In genomic region chr10:131426530-131426898, GRCh38 we compare ENCODE assay signal across 22 cellular contexts.
A peak's percentile ranks its signal among the peaks of the same experiment; 100 is the strongest.
DNase-seq lines count a peak whose midpoint lies in the region; ATAC-seq, FAIRE-seq and TF ChIP-seq lines count a peak whose summit lies in the region.
"Had no signal": no experiment of that assay in that cellular context is flagged by ENCODE, and none has a peak within 500 bp of the region (broad histone marks: within the 10 kb centered on the region; RNA-seq: fewer than 3 reads in every experiment).

No MANE protein-coding gene starts in this region.

- H2AFZ ChIP-seq in HepG2 (ENCODE audit: low read length), result no peak overlapping the region
- no peak overlapping the region for H2AFZ ChIP-seq in neuronal stem cell (ENCODE audit: low read length)

- no peak for DNase-seq in HepG2 (ENCODE audit: low spot score)
- DNase-seq in right lobe of liver, result no peak
- peak; percentile 51 for DNase-seq in SW480 (ENCODE audit: low spot score)
- DNase-seq in neuronal stem cell (ENCODE audit: low spot score), result no peak
- no peak for DNase-seq in islet precursor cell
- DNase-seq in vagina (ENCODE audit: extremely low spot score in 2 of 2), result no peak
- DNase-seq in NCI-H82 (lab: John Stamatoyannopoulos, UW), result no peak
- DNase-seq: 8988T; ACHN; AML-193; BE2C; C1 segment of cervical spinal cord; Calu3; CD4-positive, alpha-beta memory T cell; COR-L47; DMS53; DMS79 treated with DMSO at 0.1 percent for 48 hours; GF-D8; H9 had no signal

- no peaks in the 10 kb centered on the region for H3K4me1 ChIP-seq in HepG2 (ENCODE audit: insufficient read depth, low read length)
- no peaks in the 10 kb centered on the region for H3K4me1 ChIP-seq in right lobe of liver
- no peaks in the 10 kb centered on the region for H3K4me1 ChIP-seq in neuronal stem cell (ENCODE audit: control insufficient read depth in 2 of 2, insufficient read depth in 1 of 2, low read depth in 1 of 2, low read length in 2 of 2)
- H3K4me1 ChIP-seq in vagina, result peaks cover 17% of the 10 kb centered on the region
- H3K4me1 ChIP-seq: A549, BE2C had no signal

- H3K27me3 ChIP-seq in HepG2 (ENCODE audit: control insufficient read depth in 1 of 2, insufficient read depth in 2 of 2, low read length in 2 of 2), result peaks cover 4 to 57% of the 10 kb centered on the region in 2 experiments; a peak in 4 of 5 replicates
- H3K27me3 ChIP-seq in right lobe of liver, result no peaks in the 10 kb centered on the region
- H3K27me3 ChIP-seq in neuronal stem cell (ENCODE audit: control insufficient read depth in 3 of 3, insufficient read depth in 3 of 3, low read depth in 1 of 3, low read length in 3 of 3), result peaks cover 0 to 6% (median 0%) of the 10 kb centered on the region in 3 experiments
- no peaks in the 10 kb centered on the region for H3K27me3 ChIP-seq in vagina
- H3K27me3 ChIP-seq: BE2C had no signal

- no peak overlapping the region for H3K23ac ChIP-seq in neuronal stem cell (ENCODE audit: low read depth, low read length, poor library complexity)

- H3K9ac ChIP-seq in HepG2 (ENCODE audit: insufficient read depth, low read depth, low read length), result no peak overlapping the region
- H3K9ac ChIP-seq in neuronal stem cell (ENCODE audit: low read depth, low read length, poor library complexity), result no peak overlapping the region

- CTCF ChIA-PET in HepG2 (lab: Yijun Ruan, JAX; ENCODE audit: low intra/inter-chr PET ratio, low total read pairs), result no interaction called here

- H3K9me3 ChIP-seq in HepG2 (ENCODE audit: low read length), result no peaks in the 10 kb centered on the region
- H3K9me3 ChIP-seq in right lobe of liver, result no peaks in the 10 kb centered on the region
- no peaks in the 10 kb centered on the region for H3K9me3 ChIP-seq in neuronal stem cell (replicated peaks in 1 of 2; ENCODE audit: control insufficient read depth in 2 of 2, insufficient read depth in 1 of 2, low read depth in 1 of 2, low read length in 2 of 2)
- no peaks in the 10 kb centered on the region for H3K9me3 ChIP-seq in vagina
- H3K9me3 ChIP-seq: A549, BE2C had no signal

- intact Hi-C loops in HepG2 (cut with micrococcal nuclease; ENCODE audit: unreplicated experiment), result no loop called here
- intact Hi-C loops in right lobe of liver (cut with DNase I), result no loop called here
- intact Hi-C loops in vagina (cut with DNase I), result no loop called here

- POLR2A ChIA-PET in HepG2 (lab: Yijun Ruan, JAX), result no interaction called here

- H3K36me3 ChIP-seq in HepG2 (replicated peaks in 1 of 2; ENCODE audit: control insufficient read depth in 1 of 2, insufficient read depth in 2 of 2, low read length in 2 of 2), result no peaks in the 10 kb centered on the region
- no peaks in the 10 kb centered on the region for H3K36me3 ChIP-seq in right lobe of liver
- H3K36me3 ChIP-seq in neuronal stem cell (replicated peaks in 1 of 2; ENCODE audit: control insufficient read depth in 2 of 2, insufficient read depth in 2 of 2, low read length in 2 of 2), result no peaks in the 10 kb centered on the region
- no peaks in the 10 kb centered on the region for H3K36me3 ChIP-seq in vagina
- H3K36me3 ChIP-seq: BE2C had no signal

- no peaks in the 10 kb centered on the region for H3K79me2 ChIP-seq in HepG2 (ENCODE audit: insufficient read depth, low read length)

- H2BK12ac ChIP-seq in neuronal stem cell (ENCODE audit: low read length), result no peak overlapping the region

- H3K4ac ChIP-seq in neuronal stem cell (ENCODE audit: low read length), result no peak overlapping the region

- in situ Hi-C loops in HepG2 (cut with HindIII; ENCODE audit: extremely low pct_ligation_motif_present, low pct_unique_long_range_greater_than_20kb), result no loop called here

- peak overlapping the region; percentile 19 for H4K8ac ChIP-seq in neuronal stem cell (ENCODE audit: low read depth, low read length)

- no TSS peak for BruUV-seq in HepG2 (replicated peaks; lab: Mats Ljungman, UMichigan)

- no peak overlapping the region for H3K14ac ChIP-seq in neuronal stem cell (ENCODE audit: low read length)

- no peak for TF ChIP-seq CTCF in HepG2 (CRISPR knock-in tag; IDR thresholded peaks at IDR 0.05)
- no peak for TF ChIP-seq CTCF in right lobe of liver (IDR thresholded peaks at IDR 0.05)
- TF ChIP-seq CTCF in vagina (IDR thresholded peaks at IDR 0.05), result no peak

- H2BK15ac ChIP-seq in neuronal stem cell (ENCODE audit: low read length), result no peak overlapping the region

- no peak for FAIRE-seq in HepG2 (lab: Jason Lieb, UNC)
- FAIRE-seq: A549, GM12892 had no signal

- no CpG with 5 or more reads among the region's 9 CpGs for WGBS in HepG2 (ENCODE audit: low lambda C conversion rate)
- 76% methylated on average over 4 of the region's 9 CpGs for WGBS in right lobe of liver (ENCODE audit: insufficient coverage, low coverage, low lambda C conversion rate, missing lambda C conversion rate)
- WGBS in neuronal stem cell (ENCODE audit: extremely low coverage in 2 of 2, insufficient read length in 2 of 2, insufficient replicate concordance in 1 of 2), 2 donors, result no CpG with 5 or more reads among the region's 9 CpGs

- no peak overlapping the region for H3K18ac ChIP-seq in neuronal stem cell (ENCODE audit: low read length)

- ATAC-seq in HepG2 (peak; percentile 37; the same call in 1 of the 3 replicates), right lobe of liver (no peak)
- ATAC-seq: A549, HCT116 had no signal

- no peaks in the 10 kb centered on the region for H3K79me1 ChIP-seq in neuronal stem cell (ENCODE audit: low read depth, low read length)

- TF ChIP-seq EP300 in HepG2 (IDR thresholded peaks at IDR 0.05; ENCODE audit: low read depth in 2 of 2, low read length in 2 of 2), result no peak
- no peak for TF ChIP-seq EP300 in HepG2 (CRISPR knock-in tag; IDR thresholded peaks at IDR 0.05; ENCODE audit: borderline replicate concordance)

- H2BK120ac ChIP-seq in neuronal stem cell (ENCODE audit: low read depth, low read length), result no peak overlapping the region

- no peak overlapping the region for H4K91ac ChIP-seq in neuronal stem cell (ENCODE audit: low read depth, low read length, poor library complexity)

- H4K20me1 ChIP-seq in HepG2 (ENCODE audit: insufficient read depth, low read length), result no peaks in the 10 kb centered on the region

- TF ChIP-seq RAD21 in HepG2 (CRISPR knock-in tag; IDR thresholded peaks at IDR 0.05), result no peak

- no peak for TF ChIP-seq POLR2A in HepG2 (IDR thresholded peaks at IDR 0.05; ENCODE audit: insufficient read depth in 1 of 2, low read depth in 2 of 2, low read length in 2 of 2)
- TF ChIP-seq POLR2A in right lobe of liver (IDR thresholded peaks at IDR 0.05), result no peak
- TF ChIP-seq POLR2A in vagina (IDR thresholded peaks at IDR 0.05), result no peak

- H3K27ac ChIP-seq in HepG2 (ENCODE audit: extremely low read length, insufficient read depth, low read length) (no peak overlapping the region), right lobe of liver (no peak overlapping the region), neuronal stem cell (replicated peaks; ENCODE audit: low read length) (no peak overlapping the region), vagina (no peak overlapping the region)
- H3K27ac ChIP-seq: A549 had no signal

- H2BK5ac ChIP-seq in neuronal stem cell (ENCODE audit: low read length), result no peak overlapping the region

- H2AK5ac ChIP-seq in neuronal stem cell (ENCODE audit: low read depth, low read length), result no peak overlapping the region

- H3K4me3 ChIP-seq in HepG2 (replicated peaks in 1 of 3; ENCODE audit: insufficient read depth in 1 of 3, low read depth in 2 of 3, low read length in 3 of 3), result no peak overlapping the region
- H3K4me3 ChIP-seq in right lobe of liver, result no peak overlapping the region
- no peak overlapping the region for H3K4me3 ChIP-seq in neuronal stem cell (ENCODE audit: low read length in 2 of 2)
- H3K4me3 ChIP-seq in vagina, result no peak overlapping the region
- H3K4me3 ChIP-seq: A549 had no signal

- H3K4me2 ChIP-seq in HepG2 (ENCODE audit: low read depth, low read length), result no peak overlapping the region
- no peak overlapping the region for H3K4me2 ChIP-seq in neuronal stem cell (ENCODE audit: insufficient read depth, low read length, poor library complexity, severe bottlenecking)
- H3K4me2 ChIP-seq: A549 had no signal

TF ChIP-seq in HepG2, 621 proteins besides CTCF, POLR2A, EP300 and RAD21 (continues in another document):
- TF ChIP-seq ZFP82 (CRISPR knock-in tag; IDR thresholded peaks at IDR 0.05; ENCODE audit: borderline replicate concordance), result no peak
- no peak for TF ChIP-seq RXRB (CRISPR knock-in tag; IDR thresholded peaks at IDR 0.05; ENCODE audit: borderline replicate concordance)
- no peak for TF ChIP-seq CREM (IDR thresholded peaks at IDR 0.05)
- TF ChIP-seq CREM (CRISPR knock-in tag; IDR thresholded peaks at IDR 0.05), result no peak
- TF ChIP-seq ZNF790 (CRISPR knock-in tag; IDR thresholded peaks at IDR 0.05; ENCODE audit: borderline replicate concordance), result no peak
- TF ChIP-seq ZNF841 (CRISPR knock-in tag; IDR thresholded peaks at IDR 0.05; ENCODE audit: borderline replicate concordance), result no peak
- TF ChIP-seq BCL3 (CRISPR knock-in tag; IDR thresholded peaks at IDR 0.05), result no peak
- TF ChIP-seq ZNF512B (CRISPR knock-in tag; IDR thresholded peaks at IDR 0.05; ENCODE audit: borderline replicate concordance), result no peak
